ENCODE assay signal across 2 cellular contexts in the genomic region with DNA sequence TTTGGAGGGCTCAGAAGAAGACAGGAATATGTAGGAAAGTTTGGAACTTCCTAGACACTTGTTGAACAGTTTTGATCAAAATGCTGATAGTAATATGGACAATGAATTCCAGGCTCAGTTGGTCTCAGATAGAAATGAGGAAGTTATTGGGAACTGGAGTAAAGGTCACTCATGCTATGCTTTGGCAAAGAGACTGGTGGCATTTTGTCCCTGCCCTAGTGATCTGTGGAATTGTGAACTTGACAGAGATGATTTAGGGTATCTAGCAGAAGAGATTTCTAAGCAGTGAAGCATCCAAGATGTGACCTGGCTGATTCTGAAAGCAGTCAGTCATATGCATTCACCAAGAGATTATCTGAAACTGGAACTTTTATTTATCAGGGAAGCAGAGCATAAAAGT.
TF ChIP-seq lines count a peak whose summit lies in the region.

No MANE protein-coding gene starts in this region.

TF ChIP-seq in A549, 52 proteins besides CTCF, POLR2A, EP300 and RAD21:
- TF ChIP-seq BHLHE40 (IDR thresholded peaks at IDR 0.05; ENCODE audit: low read depth, low read length) (no peak), ZFP36 (IDR thresholded peaks at IDR 0.05; ENCODE audit: borderline replicate concordance, partially characterized antibody) (no peak), EHF (CRISPR knock-in tag; IDR thresholded peaks at IDR 0.05) (no peak)

TF ChIP-seq in IMR-90, 13 proteins besides CTCF, POLR2A, EP300 and RAD21:
- no peak for TF ChIP-seq CHD1 (IDR thresholded peaks at IDR 0.05; ENCODE audit: low read depth, low read length)
- no peak for TF ChIP-seq NFE2L2 (IDR thresholded peaks at IDR 0.05; ENCODE audit: low read depth, low read length)
- TF ChIP-seq, protein P1, sequence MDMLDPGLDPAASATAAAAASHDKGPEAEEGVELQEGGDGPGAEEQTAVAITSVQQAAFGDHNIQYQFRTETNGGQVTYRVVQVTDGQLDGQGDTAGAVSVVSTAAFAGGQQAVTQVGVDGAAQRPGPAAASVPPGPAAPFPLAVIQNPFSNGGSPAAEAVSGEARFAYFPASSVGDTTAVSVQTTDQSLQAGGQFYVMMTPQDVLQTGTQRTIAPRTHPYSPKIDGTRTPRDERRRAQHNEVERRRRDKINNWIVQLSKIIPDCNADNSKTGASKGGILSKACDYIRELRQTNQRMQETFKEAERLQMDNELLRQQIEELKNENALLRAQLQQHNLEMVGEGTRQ (IDR thresholded peaks at IDR 0.05; ENCODE audit: low read depth, low read length): no peak
- no peak for TF ChIP-seq MAZ (IDR thresholded peaks at IDR 0.05; ENCODE audit: borderline replicate concordance, low read depth, low read length)
- no peak for TF ChIP-seq RFX5 (IDR thresholded peaks at IDR 0.05; ENCODE audit: low read depth, low read length)
- no peak for TF ChIP-seq SMC3 (IDR thresholded peaks at IDR 0.05; ENCODE audit: low read depth, low read length)
- TF ChIP-seq BHLHE40 (IDR thresholded peaks at IDR 0.05; ENCODE audit: low read depth, low read length): no peak
- no peak for TF ChIP-seq FOS (IDR thresholded peaks at IDR 0.05; ENCODE audit: low read depth, low read length)
- no peak for TF ChIP-seq MXI1 (IDR thresholded peaks at IDR 0.05; ENCODE audit: borderline replicate concordance, low read depth, low read length)
- no peak for TF ChIP-seq CEBPB (IDR thresholded peaks at IDR 0.05; ENCODE audit: low read depth, low read length)
